ENCODE assay signal across 11 cellular contexts in the genomic region with DNA sequence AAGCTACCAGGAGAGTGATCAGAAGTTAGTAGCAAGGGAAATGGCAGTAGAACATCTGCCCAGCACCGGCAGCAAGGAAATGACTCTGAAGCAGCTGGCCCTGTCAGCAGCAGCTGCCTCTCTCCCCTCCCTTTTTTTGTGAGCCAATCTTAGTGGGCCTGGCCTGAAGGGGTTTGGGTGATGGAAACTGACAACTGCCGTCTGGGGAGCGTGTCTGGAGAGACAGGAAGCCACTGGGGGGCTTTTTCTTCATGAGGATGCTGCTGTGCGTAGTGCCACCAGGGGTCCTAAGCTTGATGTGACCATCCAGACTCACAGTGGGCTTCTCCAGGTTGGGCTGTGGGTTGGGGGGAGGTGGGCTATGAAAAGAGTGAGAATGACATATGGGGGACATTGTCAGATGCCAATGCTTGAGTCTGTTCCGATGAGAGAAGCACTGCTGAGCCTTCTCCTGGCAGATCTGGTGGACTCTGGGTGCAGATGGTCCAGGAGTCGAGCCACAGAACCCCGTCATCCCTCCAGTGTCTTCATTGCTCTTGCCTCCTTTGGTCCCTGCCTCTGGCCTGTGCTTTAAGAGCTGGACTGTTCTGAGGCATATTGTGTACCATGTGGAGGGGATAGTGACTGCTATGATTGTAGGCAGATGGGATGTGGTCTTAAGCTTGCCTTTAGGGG.
A peak's percentile ranks its signal among the peaks of the same experiment; 100 is the strongest.
DNase-seq lines count a peak whose midpoint lies in the region; ATAC-seq and TF ChIP-seq lines count a peak whose summit lies in the region.
"Had no signal": no experiment of that assay in that cellular context is flagged by ENCODE, and none has a peak within 500 bp of the region (broad histone marks: within the 10 kb centered on the region; RNA-seq: fewer than 3 reads in every experiment).

No MANE protein-coding gene starts in this region.

- no peak overlapping the region for H3K4me3 Mint-ChIP-seq in activated T-cell treated with anti-CD3 and anti-CD28 coated beads, Interleukin-2, amount 50 U/mL, for 4 hours
- no peak overlapping the region for H3K4me3 Mint-ChIP-seq in activated T-cell treated with anti-CD3 and anti-CD28 coated beads, Interleukin-2, amount 50 U/mL, for 24 hours
- H3K4me3 Mint-ChIP-seq: T-cell had no signal

- ATAC-seq in activated T-cell treated with anti-CD3 and anti-CD28 coated beads, Interleukin-2, amount 50 U/mL, for 4 hours: peak; percentile 43
- no peak for ATAC-seq in HG03520 (IDR thresholded peaks at IDR 0.05; ENCODE audit: unreplicated experiment)

- no peak overlapping the region for H3K27ac Mint-ChIP-seq in activated T-cell treated with anti-CD3 and anti-CD28 coated beads, Interleukin-2, amount 50 U/mL, for 24 hours
- H3K27ac Mint-ChIP-seq: T-cell had no signal

- DNase-seq in activated T-cell treated with anti-CD3 and anti-CD28 coated beads, Interleukin-2, amount 50 U/mL, for 4 hours: no peak
- DNase-seq in activated T-cell treated with anti-CD3 and anti-CD28 coated beads, Interleukin-2, amount 50 U/mL, for 24 hours: no peak
- DNase-seq in SHP77 (lab: John Stamatoyannopoulos, UW) (peak; percentile 84 to 87), iPS-NIHi7 (ENCODE audit: extremely low spot score) (peak; percentile 26), thyroid gland (no peak), SKM-1 (lab: John Stamatoyannopoulos, UW; ENCODE audit: unreplicated experiment) (no peak), glomerular visceral epithelial cell (ENCODE audit: extremely low spot score) (no peak)
- DNase-seq: activated T-cell treated with anti-CD3 and anti-CD28 coated beads for 4 hours had no signal

- no peak overlapping the region for H3K4me3 ChIP-seq in thyroid gland (replicated peaks in 1 of 3)
- H3K4me3 ChIP-seq: HAP-1 had no signal

- H3K4me1 ChIP-seq in thyroid gland: peaks cover 31 to 42% of the 10 kb centered on the region in 2 donors

- H3K4me1 Mint-ChIP-seq in activated T-cell treated with anti-CD3 and anti-CD28 coated beads, Interleukin-2, amount 50 U/mL, for 4 hours (ENCODE audit: low read depth): no peaks in the 10 kb centered on the region
- peaks cover 21% of the 10 kb centered on the region for H3K4me1 Mint-ChIP-seq in activated T-cell treated with anti-CD3 and anti-CD28 coated beads, Interleukin-2, amount 50 U/mL, for 24 hours (ENCODE audit: low read depth)
- H3K4me1 Mint-ChIP-seq: T-cell had no signal

- no peaks in the 10 kb centered on the region for H3K36me3 Mint-ChIP-seq in activated T-cell treated with anti-CD3 and anti-CD28 coated beads, Interleukin-2, amount 50 U/mL, for 4 hours (ENCODE audit: insufficient read depth)
- no peaks in the 10 kb centered on the region for H3K36me3 Mint-ChIP-seq in activated T-cell treated with anti-CD3 and anti-CD28 coated beads, Interleukin-2, amount 50 U/mL, for 24 hours (ENCODE audit: low read depth)
- H3K36me3 Mint-ChIP-seq: T-cell had no signal

- TF ChIP-seq POLR2A in thyroid gland (IDR thresholded peaks at IDR 0.05): no peak

- no peaks in the 10 kb centered on the region for H3K36me3 ChIP-seq in thyroid gland
- H3K36me3 ChIP-seq: HAP-1 had no signal

- H3K27ac ChIP-seq in thyroid gland: peak overlapping the region; percentile 22 to 80 (median 72)

- no peaks in the 10 kb centered on the region for H3K9me3 Mint-ChIP-seq in activated T-cell treated with anti-CD3 and anti-CD28 coated beads, Interleukin-2, amount 50 U/mL, for 4 hours
- no peaks in the 10 kb centered on the region for H3K9me3 Mint-ChIP-seq in activated T-cell treated with anti-CD3 and anti-CD28 coated beads, Interleukin-2, amount 50 U/mL, for 24 hours
- H3K9me3 Mint-ChIP-seq: T-cell had no signal

- no peaks in the 10 kb centered on the region for H3K27me3 Mint-ChIP-seq in activated T-cell treated with anti-CD3 and anti-CD28 coated beads, Interleukin-2, amount 50 U/mL, for 4 hours (ENCODE audit: low read depth)
- H3K27me3 Mint-ChIP-seq in activated T-cell treated with anti-CD3 and anti-CD28 coated beads, Interleukin-2, amount 50 U/mL, for 24 hours: no peaks in the 10 kb centered on the region

- H3K9me3 ChIP-seq in thyroid gland: no peaks in the 10 kb centered on the region
- H3K9me3 ChIP-seq: HAP-1 had no signal

- no peaks in the 10 kb centered on the region for H3K27me3 ChIP-seq in thyroid gland

- no peak for TF ChIP-seq CTCF in thyroid gland (IDR thresholded peaks at IDR 0.05)

- 83 to 88% methylated on average over 7 of the region's 7 CpGs for WGBS in thyroid gland, 2 donors

- intact Hi-C loops in thyroid gland (cut with DNase I): no loop called here

Comparison
In these comparisons a context has a peak if more than half of its experiments do, and no peak if none do; other contexts are left out.
1. DNase-seq: peak in SHP77 (2 of 2) and iPS-NIHi7 (single experiment); none in activated T-cell treated with anti-CD3 and anti-CD28 coated beads, Interleukin-2, amount 50 U/mL, for 4 hours (single experiment), activated T-cell treated with anti-CD3 and anti-CD28 coated beads, Interleukin-2, amount 50 U/mL, for 24 hours (single experiment), thyroid gland (0 of 2), SKM-1 (single experiment) and glomerular visceral epithelial cell (single experiment).